ENCODE assay signal across 25 cellular contexts in the genomic region with DNA sequence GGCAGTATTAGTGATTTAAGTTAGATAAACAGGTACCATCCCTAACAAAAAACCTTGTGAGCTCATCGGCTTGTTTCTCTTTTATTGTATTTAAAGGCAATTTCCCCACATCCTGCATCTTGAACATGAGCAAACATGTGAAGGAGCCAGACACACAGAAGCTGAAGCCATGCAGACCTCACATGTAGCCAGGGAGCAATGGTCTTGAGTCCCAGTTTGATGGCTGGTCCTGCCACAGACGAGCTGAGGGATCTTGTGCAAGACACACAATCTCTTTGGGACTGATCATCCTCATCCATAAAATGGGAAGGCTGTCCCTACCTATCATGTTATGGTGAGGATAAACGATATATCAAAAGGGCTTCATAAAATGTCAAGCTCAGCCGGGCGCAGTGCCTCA.
"Had no signal": no experiment of that assay in that cellular context is flagged by ENCODE, and none has a peak within 500 bp of the region (broad histone marks: within the 10 kb centered on the region; RNA-seq: fewer than 3 reads in every experiment).

No MANE protein-coding gene starts in this region.

- H3K4me3 Mint-ChIP-seq: dendritic cell treated with granulocyte-macrophage colony-stimulating factor and Interleukin-4, amounts not matched to agents 40 ng/mL and 50 ng/mL, for 4 days; effector memory CD8-positive, alpha-beta T cell; endodermal cell had no signal

- H3K4me1 Mint-ChIP-seq: endodermal cell had no signal

- H3K4me1 ChIP-seq: colonic mucosa, esophagus muscularis mucosa, esophagus squamous epithelium, gastrocnemius medialis, gastroesophageal sphincter, heart left ventricle, heart right ventricle had no signal

- H3K27ac ChIP-seq: colonic mucosa, coronary artery, dorsolateral prefrontal cortex, epithelial cell of prostate, esophagus muscularis mucosa, esophagus squamous epithelium, foreskin keratinocyte, gastrocnemius medialis, gastroesophageal sphincter, heart left ventricle, heart right ventricle had no signal

- DNase-seq: colonic mucosa; cortex of kidney; dermis blood vessel endothelial cell; dorsolateral prefrontal cortex; effector CD4-positive, alpha-beta T cell; effector CD8-positive, alpha-beta T cell; effector memory CD4-positive, alpha-beta T cell; effector memory CD8-positive, alpha-beta T cell; endodermal cell; erythroblast; esophagus squamous epithelium; foreskin fibroblast; foreskin keratinocyte; foreskin melanocyte; gastrocnemius medialis; glutamatergic neuron; head of caudate nucleus; heart left ventricle; heart right ventricle had no signal

- H3K9me3 Mint-ChIP-seq: dendritic cell treated with granulocyte-macrophage colony-stimulating factor and Interleukin-4, amounts not matched to agents 40 ng/mL and 50 ng/mL, for 4 days; effector memory CD8-positive, alpha-beta T cell; endodermal cell had no signal

- H3K27ac Mint-ChIP-seq: dendritic cell treated with granulocyte-macrophage colony-stimulating factor and Interleukin-4, amounts not matched to agents 40 ng/mL and 50 ng/mL, for 4 days; effector memory CD8-positive, alpha-beta T cell; endodermal cell had no signal

- H3K4me3 ChIP-seq: colonic mucosa, coronary artery, dorsolateral prefrontal cortex, esophagus muscularis mucosa, esophagus squamous epithelium, gastrocnemius medialis, gastroesophageal sphincter, heart left ventricle, heart right ventricle had no signal

- H3K36me3 ChIP-seq: colonic mucosa, esophagus muscularis mucosa, esophagus squamous epithelium, gastrocnemius medialis, gastroesophageal sphincter, heart left ventricle, heart right ventricle had no signal

- ATAC-seq: effector memory CD8-positive, alpha-beta T cell; esophagus mucosa; foreskin keratinocyte; gastrocnemius medialis; gastroesophageal sphincter; heart left ventricle; heart right ventricle had no signal

- H3K27me3 ChIP-seq: colonic mucosa, foreskin keratinocyte, gastrocnemius medialis had no signal
